Comparison of ENCODE assay signal across 1 cellular context in the genomic region with DNA sequence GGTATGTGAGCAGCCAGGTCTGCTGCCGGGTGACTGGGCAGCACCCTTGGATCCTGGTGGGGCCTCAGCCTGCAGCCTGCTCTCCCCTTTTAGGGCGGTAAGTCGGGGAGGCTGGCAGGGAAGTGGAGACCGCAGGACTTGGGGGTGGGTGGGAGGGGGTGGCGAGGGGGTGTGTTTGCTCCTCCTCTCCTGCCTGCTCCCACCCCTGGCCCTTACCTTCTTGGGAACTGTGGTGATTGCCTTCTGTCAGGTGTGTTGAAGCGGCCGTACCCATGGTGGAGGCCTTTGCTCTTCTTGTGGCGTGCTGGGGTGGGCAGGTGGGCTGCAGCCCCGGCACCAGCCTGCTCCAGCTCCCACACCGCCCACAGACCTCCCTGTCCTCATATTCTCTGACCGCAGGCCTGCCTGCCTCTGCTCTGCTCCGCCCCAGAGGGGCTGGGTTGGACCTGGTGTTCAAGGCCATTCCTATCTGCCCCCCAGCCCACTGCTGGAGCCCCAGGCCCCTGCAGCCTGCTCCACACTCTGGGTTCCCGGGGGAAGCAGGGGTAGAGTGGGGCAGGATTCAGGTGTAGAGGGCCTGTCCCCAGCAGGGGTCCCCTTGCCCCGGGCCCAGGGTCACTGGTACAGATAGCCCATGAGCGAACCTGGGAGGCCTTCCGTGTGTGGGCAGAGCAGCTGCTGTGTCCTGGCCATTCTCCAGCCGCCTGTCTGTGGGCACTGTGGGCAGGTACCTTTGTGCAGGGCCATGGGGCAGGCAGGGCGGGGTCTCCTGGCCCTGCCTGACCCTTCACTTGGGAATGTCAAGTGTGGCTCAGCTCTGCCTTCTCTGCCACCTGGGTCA.
TF ChIP-seq lines count a peak whose summit lies in the region.

No MANE protein-coding gene starts in this region.

TF ChIP-seq in HepG2, 621 proteins besides CTCF, POLR2A, EP300 and RAD21 (continued from another document and continues in another):
- TF ChIP-seq, protein P1, sequence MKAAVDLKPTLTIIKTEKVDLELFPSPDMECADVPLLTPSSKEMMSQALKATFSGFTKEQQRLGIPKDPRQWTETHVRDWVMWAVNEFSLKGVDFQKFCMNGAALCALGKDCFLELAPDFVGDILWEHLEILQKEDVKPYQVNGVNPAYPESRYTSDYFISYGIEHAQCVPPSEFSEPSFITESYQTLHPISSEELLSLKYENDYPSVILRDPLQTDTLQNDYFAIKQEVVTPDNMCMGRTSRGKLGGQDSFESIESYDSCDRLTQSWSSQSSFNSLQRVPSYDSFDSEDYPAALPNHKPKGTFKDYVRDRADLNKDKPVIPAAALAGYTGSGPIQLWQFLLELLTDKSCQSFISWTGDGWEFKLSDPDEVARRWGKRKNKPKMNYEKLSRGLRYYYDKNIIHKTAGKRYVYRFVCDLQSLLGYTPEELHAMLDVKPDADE (CRISPR knock-in tag; IDR thresholded peaks at IDR 0.05): no peak
- TF ChIP-seq ZNF225 (CRISPR knock-in tag; IDR thresholded peaks at IDR 0.05) (no peak), SIX4 (CRISPR knock-in tag; IDR thresholded peaks at IDR 0.05) (0 out of 2 replicates have a peak, but pooled peaks have one; percentile 30), ZIK1 (CRISPR knock-in tag; IDR thresholded peaks at IDR 0.05; ENCODE audit: borderline replicate concordance, low read depth) (0 out of 2 replicates have a peak, but pooled peaks have one; percentile 22), ARNTL (CRISPR knock-in tag; IDR thresholded peaks at IDR 0.05) (peak; percentile 51), ARNT (IDR thresholded peaks at IDR 0.05) (no peak), ZFX (CRISPR knock-in tag; IDR thresholded peaks at IDR 0.05; ENCODE audit: low read depth) (peak; percentile 86), MBD4 (IDR thresholded peaks at IDR 0.05; ENCODE audit: borderline replicate concordance, low read length) (no peak), FOSL2 (CRISPR knock-in tag; IDR thresholded peaks at IDR 0.05) (0 out of 2 replicates have a peak, but pooled peaks have one; percentile 11), HNRNPK (IDR thresholded peaks at IDR 0.05; ENCODE audit: low read depth, low read length, poor library complexity, severe bottlenecking) (peak; percentile 10), EED (CRISPR knock-in tag; IDR thresholded peaks at IDR 0.05) (no peak), PPARG (CRISPR knock-in tag; conservative IDR thresholded peaks at IDR 0.05) (peak; percentile 67; the same call in 1 of the 2 replicates), RBAK (CRISPR knock-in tag; IDR thresholded peaks at IDR 0.05) (no peak), CBX1 (IDR thresholded peaks at IDR 0.05; ENCODE audit: low read depth) (peak; percentile 76), ZNF775 (CRISPR knock-in tag; IDR thresholded peaks at IDR 0.05; ENCODE audit: borderline replicate concordance) (no peak), ZNF782 (CRISPR knock-in tag; IDR thresholded peaks at IDR 0.05; ENCODE audit: borderline replicate concordance) (no peak), NR3C1 (CRISPR knock-in tag; IDR thresholded peaks at IDR 0.05) (no peak), THAP8 (CRISPR knock-in tag; IDR thresholded peaks at IDR 0.05; ENCODE audit: borderline replicate concordance) (0 out of 2 replicates have a peak, but pooled peaks have one; percentile 51), CREBL2 (CRISPR knock-in tag; IDR thresholded peaks at IDR 0.05; ENCODE audit: borderline replicate concordance) (no peak), HHEX (CRISPR knock-in tag; IDR thresholded peaks at IDR 0.05) (no peak), ZBTB21 (CRISPR knock-in tag; IDR thresholded peaks at IDR 0.05) (no peak), ZGPAT (CRISPR knock-in tag; IDR thresholded peaks at IDR 0.05) (peak; percentile 60), ZNF709 (CRISPR knock-in tag; IDR thresholded peaks at IDR 0.05) (peak; percentile 75; the same call in 1 of the 2 replicates), KMT2B (CRISPR knock-in tag; IDR thresholded peaks at IDR 0.05) (no peak), JUNB (CRISPR knock-in tag; IDR thresholded peaks at IDR 0.05; ENCODE audit: borderline replicate concordance) (no peak), HIVEP1 (CRISPR knock-in tag; IDR thresholded peaks at IDR 0.05) (no peak), NBN (conservative IDR thresholded peaks at IDR 0.05) (no peak)
- TF ChIP-seq, protein P2, sequence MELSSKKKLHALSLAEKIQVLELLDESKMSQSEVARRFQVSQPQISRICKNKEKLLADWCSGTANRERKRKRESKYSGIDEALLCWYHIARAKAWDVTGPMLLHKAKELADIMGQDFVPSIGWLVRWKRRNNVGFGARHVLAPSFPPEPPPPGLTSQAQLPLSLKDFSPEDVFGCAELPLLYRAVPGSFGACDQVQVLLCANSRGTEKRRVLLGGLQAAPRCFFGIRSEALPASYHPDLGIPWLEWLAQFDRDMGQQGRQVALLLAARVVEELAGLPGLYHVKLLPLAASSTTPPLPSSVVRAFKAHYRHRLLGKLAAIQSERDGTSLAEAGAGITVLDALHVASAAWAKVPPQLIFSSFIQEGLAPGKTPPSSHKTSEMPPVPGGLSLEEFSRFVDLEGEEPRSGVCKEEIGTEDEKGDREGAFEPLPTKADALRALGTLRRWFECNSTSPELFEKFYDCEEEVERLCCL (CRISPR knock-in tag; IDR thresholded peaks at IDR 0.05; ENCODE audit: borderline replicate concordance): no peak
- TF ChIP-seq, protein P3, sequence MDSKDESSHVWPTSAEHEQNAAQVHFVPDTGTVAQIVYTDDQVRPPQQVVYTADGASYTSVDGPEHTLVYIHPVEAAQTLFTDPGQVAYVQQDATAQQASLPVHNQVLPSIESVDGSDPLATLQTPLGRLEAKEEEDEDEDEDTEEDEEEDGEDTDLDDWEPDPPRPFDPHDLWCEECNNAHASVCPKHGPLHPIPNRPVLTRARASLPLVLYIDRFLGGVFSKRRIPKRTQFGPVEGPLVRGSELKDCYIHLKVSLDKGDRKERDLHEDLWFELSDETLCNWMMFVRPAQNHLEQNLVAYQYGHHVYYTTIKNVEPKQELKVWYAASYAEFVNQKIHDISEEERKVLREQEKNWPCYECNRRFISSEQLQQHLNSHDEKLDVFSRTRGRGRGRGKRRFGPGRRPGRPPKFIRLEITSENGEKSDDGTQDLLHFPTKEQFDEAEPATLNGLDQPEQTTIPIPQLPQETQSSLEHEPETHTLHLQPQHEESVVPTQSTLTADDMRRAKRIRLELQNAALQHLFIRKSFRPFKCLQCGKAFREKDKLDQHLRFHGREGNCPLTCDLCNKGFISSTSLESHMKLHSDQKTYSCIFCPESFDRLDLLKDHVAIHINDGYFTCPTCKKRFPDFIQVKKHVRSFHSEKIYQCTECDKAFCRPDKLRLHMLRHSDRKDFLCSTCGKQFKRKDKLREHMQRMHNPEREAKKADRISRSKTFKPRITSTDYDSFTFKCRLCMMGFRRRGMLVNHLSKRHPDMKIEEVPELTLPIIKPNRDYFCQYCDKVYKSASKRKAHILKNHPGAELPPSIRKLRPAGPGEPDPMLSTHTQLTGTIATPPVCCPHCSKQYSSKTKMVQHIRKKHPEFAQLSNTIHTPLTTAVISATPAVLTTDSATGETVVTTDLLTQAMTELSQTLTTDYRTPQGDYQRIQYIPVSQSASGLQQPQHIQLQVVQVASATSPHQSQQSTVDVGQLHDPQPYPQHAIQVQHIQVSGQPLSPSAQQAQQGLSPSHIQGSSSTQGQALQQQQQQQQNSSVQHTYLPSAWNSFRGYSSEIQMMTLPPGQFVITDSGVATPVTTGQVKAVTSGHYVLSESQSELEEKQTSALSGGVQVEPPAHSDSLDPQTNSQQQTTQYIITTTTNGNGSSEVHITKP (CRISPR knock-in tag; IDR thresholded peaks at IDR 0.05; ENCODE audit: low read depth): no peak
- TF ChIP-seq, protein P4, sequence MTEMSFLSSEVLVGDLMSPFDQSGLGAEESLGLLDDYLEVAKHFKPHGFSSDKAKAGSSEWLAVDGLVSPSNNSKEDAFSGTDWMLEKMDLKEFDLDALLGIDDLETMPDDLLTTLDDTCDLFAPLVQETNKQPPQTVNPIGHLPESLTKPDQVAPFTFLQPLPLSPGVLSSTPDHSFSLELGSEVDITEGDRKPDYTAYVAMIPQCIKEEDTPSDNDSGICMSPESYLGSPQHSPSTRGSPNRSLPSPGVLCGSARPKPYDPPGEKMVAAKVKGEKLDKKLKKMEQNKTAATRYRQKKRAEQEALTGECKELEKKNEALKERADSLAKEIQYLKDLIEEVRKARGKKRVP (CRISPR knock-in tag; IDR thresholded peaks at IDR 0.05): no peak
- TF ChIP-seq, protein P5, sequence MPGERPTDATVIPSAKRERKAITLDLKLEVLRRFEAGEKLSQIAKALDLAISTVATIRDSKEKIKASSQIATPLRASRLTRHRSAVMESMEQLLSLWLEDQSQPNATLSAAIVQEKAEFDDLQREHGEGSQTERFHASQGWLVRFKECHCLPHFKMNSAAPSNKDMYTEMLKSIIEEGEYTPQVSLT (CRISPR knock-in tag; IDR thresholded peaks at IDR 0.05; ENCODE audit: borderline replicate concordance, low read depth): no peak
- TF ChIP-seq, protein P6, sequence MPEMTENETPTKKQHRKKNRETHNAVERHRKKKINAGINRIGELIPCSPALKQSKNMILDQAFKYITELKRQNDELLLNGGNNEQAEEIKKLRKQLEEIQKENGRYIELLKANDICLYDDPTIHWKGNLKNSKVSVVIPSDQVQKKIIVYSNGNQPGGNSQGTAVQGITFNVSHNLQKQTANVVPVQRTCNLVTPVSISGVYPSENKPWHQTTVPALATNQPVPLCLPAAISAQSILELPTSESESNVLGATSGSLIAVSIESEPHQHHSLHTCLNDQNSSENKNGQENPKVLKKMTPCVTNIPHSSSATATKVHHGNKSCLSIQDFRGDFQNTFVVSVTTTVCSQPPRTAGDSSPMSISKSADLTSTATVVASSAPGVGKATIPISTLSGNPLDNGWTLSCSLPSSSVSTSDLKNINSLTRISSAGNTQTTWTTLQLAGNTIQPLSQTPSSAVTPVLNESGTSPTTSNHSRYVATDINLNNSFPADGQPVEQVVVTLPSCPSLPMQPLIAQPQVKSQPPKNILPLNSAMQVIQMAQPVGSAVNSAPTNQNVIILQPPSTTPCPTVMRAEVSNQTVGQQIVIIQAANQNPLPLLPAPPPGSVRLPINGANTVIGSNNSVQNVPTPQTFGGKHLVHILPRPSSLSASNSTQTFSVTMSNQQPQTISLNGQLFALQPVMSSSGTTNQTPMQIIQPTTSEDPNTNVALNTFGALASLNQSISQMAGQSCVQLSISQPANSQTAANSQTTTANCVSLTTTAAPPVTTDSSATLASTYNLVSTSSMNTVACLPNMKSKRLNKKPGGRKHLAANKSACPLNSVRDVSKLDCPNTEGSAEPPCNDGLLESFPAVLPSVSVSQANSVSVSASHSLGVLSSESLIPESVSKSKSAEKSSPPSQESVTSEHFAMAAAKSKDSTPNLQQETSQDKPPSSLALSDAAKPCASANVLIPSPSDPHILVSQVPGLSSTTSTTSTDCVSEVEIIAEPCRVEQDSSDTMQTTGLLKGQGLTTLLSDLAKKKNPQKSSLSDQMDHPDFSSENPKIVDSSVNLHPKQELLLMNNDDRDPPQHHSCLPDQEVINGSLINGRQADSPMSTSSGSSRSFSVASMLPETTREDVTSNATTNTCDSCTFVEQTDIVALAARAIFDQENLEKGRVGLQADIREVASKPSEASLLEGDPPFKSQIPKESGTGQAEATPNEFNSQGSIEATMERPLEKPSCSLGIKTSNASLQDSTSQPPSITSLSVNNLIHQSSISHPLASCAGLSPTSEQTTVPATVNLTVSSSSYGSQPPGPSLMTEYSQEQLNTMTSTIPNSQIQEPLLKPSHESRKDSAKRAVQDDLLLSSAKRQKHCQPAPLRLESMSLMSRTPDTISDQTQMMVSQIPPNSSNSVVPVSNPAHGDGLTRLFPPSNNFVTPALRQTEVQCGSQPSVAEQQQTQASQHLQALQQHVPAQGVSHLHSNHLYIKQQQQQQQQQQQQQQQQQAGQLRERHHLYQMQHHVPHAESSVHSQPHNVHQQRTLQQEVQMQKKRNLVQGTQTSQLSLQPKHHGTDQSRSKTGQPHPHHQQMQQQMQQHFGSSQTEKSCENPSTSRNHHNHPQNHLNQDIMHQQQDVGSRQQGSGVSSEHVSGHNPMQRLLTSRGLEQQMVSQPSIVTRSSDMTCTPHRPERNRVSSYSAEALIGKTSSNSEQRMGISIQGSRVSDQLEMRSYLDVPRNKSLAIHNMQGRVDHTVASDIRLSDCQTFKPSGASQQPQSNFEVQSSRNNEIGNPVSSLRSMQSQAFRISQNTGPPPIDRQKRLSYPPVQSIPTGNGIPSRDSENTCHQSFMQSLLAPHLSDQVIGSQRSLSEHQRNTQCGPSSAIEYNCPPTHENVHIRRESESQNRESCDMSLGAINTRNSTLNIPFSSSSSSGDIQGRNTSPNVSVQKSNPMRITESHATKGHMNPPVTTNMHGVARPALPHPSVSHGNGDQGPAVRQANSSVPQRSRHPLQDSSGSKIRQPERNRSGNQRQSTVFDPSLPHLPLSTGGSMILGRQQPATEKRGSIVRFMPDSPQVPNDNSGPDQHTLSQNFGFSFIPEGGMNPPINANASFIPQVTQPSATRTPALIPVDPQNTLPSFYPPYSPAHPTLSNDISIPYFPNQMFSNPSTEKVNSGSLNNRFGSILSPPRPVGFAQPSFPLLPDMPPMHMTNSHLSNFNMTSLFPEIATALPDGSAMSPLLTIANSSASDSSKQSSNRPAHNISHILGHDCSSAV (CRISPR knock-in tag; IDR thresholded peaks at IDR 0.05; ENCODE audit: borderline replicate concordance): no peak
- TF ChIP-seq, protein P7, sequence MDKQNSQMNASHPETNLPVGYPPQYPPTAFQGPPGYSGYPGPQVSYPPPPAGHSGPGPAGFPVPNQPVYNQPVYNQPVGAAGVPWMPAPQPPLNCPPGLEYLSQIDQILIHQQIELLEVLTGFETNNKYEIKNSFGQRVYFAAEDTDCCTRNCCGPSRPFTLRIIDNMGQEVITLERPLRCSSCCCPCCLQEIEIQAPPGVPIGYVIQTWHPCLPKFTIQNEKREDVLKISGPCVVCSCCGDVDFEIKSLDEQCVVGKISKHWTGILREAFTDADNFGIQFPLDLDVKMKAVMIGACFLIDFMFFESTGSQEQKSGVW (CRISPR knock-in tag; IDR thresholded peaks at IDR 0.05; ENCODE audit: borderline replicate concordance): no peak
- TF ChIP-seq, protein P8, sequence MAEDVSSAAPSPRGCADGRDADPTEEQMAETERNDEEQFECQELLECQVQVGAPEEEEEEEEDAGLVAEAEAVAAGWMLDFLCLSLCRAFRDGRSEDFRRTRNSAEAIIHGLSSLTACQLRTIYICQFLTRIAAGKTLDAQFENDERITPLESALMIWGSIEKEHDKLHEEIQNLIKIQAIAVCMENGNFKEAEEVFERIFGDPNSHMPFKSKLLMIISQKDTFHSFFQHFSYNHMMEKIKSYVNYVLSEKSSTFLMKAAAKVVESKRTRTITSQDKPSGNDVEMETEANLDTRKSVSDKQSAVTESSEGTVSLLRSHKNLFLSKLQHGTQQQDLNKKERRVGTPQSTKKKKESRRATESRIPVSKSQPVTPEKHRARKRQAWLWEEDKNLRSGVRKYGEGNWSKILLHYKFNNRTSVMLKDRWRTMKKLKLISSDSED (CRISPR knock-in tag; IDR thresholded peaks at IDR 0.05): no peak
